36 cellular contexts compared by ENCODE assay signal in genomic region chr6:82576284-82576683, GRCh38.
"Had no signal": no experiment of that assay in that cellular context is flagged by ENCODE, and none has a peak within 500 bp of the region (broad histone marks: within the 10 kb centered on the region; RNA-seq: fewer than 3 reads in every experiment).

No MANE protein-coding gene starts in this region.

- H3K27me3 Mint-ChIP-seq: activated naive CD4-positive, alpha-beta T cell treated with anti-CD3 and anti-CD28 coated beads, Interleukin-2, amount 10 ng/mL, durations not matched to agents 7 days and 5 days; activated naive CD4-positive, alpha-beta T cell treated with anti-CD3 and anti-CD28 coated beads, Interleukin-2, amount 50 U/mL, for 24 hours; activated naive CD8-positive, alpha-beta T cell; activated naive CD8-positive, alpha-beta T cell treated with anti-CD3 and anti-CD28 coated beads for 36 hours; activated naive CD8-positive, alpha-beta T cell treated with anti-CD3 and anti-CD28 coated beads, Interleukin-2, amount 10 ng/mL, durations not matched to agents 7 days and 5 days; activated naive CD8-positive, alpha-beta T cell treated with anti-CD3 and anti-CD28 coated beads, Interleukin-2, amount 50 U/mL, for 24 hours; central memory CD8-positive, alpha-beta T cell had no signal

- H3K27me3 ChIP-seq: adrenal gland, ascending aorta, body of pancreas, brain microvascular endothelial cell, breast epithelium, cardiac muscle cell had no signal

- H3K36me3 Mint-ChIP-seq: activated naive CD4-positive, alpha-beta T cell treated with anti-CD3 and anti-CD28 coated beads, Interleukin-2, amount 10 ng/mL, durations not matched to agents 7 days and 5 days; activated naive CD4-positive, alpha-beta T cell treated with anti-CD3 and anti-CD28 coated beads, Interleukin-2, amount 50 U/mL, for 24 hours; activated naive CD4-positive, alpha-beta T cell treated with anti-CD3 and anti-CD28 coated beads, Interleukin-2, amount 50 U/mL, for 72 hours; activated naive CD8-positive, alpha-beta T cell; activated naive CD8-positive, alpha-beta T cell treated with anti-CD3 and anti-CD28 coated beads for 36 hours; activated naive CD8-positive, alpha-beta T cell treated with anti-CD3 and anti-CD28 coated beads, Interleukin-2, amount 10 ng/mL, durations not matched to agents 7 days and 5 days; brain had no signal

- H3K36me3 ChIP-seq: adrenal gland, ascending aorta, brain microvascular endothelial cell, breast epithelium, cardiac muscle cell had no signal

- H3K27ac ChIP-seq: adrenal gland, ascending aorta, body of pancreas, brain microvascular endothelial cell, breast epithelium, cardiac muscle cell had no signal

- DNase-seq: activated effector memory CD4-positive, alpha-beta T cell treated with anti-CD3 and anti-CD28 coated beads, Interleukin-2, amount 50 U/mL, for 16 hours; activated effector memory CD4-positive, alpha-beta T cell treated with Interleukin-2 at 50 U/mL for 16 hours; activated gamma-delta T cell; activated gamma-delta T cell treated with Interleukin-2 at 50 U/mL for 16 hours; activated naive CD4-positive, alpha-beta T cell; activated naive CD4-positive, alpha-beta T cell treated with anti-CD3 and anti-CD28 coated beads for 36 hours; activated naive CD4-positive, alpha-beta T cell treated with anti-CD3 and anti-CD28 coated beads, Interleukin-2, amount 10 ng/mL, durations not matched to agents 7 days and 5 days; activated naive CD4-positive, alpha-beta T cell treated with anti-CD3 and anti-CD28 coated beads, Interleukin-2, amount 50 U/mL, for 16 hours; activated naive CD4-positive, alpha-beta T cell treated with Interleukin-2 at 50 U/mL for 16 hours; activated naive CD8-positive, alpha-beta T cell treated with anti-CD3 and anti-CD28 coated beads for 36 hours; activated naive CD8-positive, alpha-beta T cell treated with anti-CD3 and anti-CD28 coated beads, Interleukin-2, amount 10 ng/mL, durations not matched to agents 7 days and 5 days; activated naive CD8-positive, alpha-beta T cell treated with anti-CD3 and anti-CD28 coated beads, Interleukin-2, amount 50 U/mL, for 24 hours; activated T-cell treated with anti-CD3 and anti-CD28 coated beads, Interleukin-2, amount 50 U/mL, for 4 hours; activated T-cell treated with anti-CD3 and anti-CD28 coated beads, Interleukin-2, amount 50 U/mL, for 48 hours; activated T-cell treated with anti-CD3 and anti-CD28 coated beads, Interleukin-2, amount 50 U/mL, for 72 hours; adrenal gland; amniotic stem cell; amygdala; anterior cingulate cortex; aorta; body of pancreas; brain microvascular endothelial cell; caudate nucleus; central memory CD4-positive, alpha-beta T cell; cerebellar nuclear complex had no signal

- H3K4me3 Mint-ChIP-seq: activated naive CD4-positive, alpha-beta T cell treated with anti-CD3 and anti-CD28 coated beads for 36 hours; activated naive CD4-positive, alpha-beta T cell treated with anti-CD3 and anti-CD28 coated beads, Interleukin-2, amount 10 ng/mL, durations not matched to agents 7 days and 5 days; activated naive CD4-positive, alpha-beta T cell treated with anti-CD3 and anti-CD28 coated beads, Interleukin-2, amount 50 U/mL, for 24 hours; activated naive CD8-positive, alpha-beta T cell; activated naive CD8-positive, alpha-beta T cell treated with anti-CD3 and anti-CD28 coated beads for 36 hours; activated naive CD8-positive, alpha-beta T cell treated with anti-CD3 and anti-CD28 coated beads, Interleukin-2, amount 10 ng/mL, durations not matched to agents 7 days and 5 days; activated naive CD8-positive, alpha-beta T cell treated with anti-CD3 and anti-CD28 coated beads, Interleukin-2, amount 50 U/mL, for 24 hours; activated T-cell treated with anti-CD3 and anti-CD28 coated beads, Interleukin-2, amount 50 U/mL, for 4 hours; activated T-cell treated with anti-CD3 and anti-CD28 coated beads, Interleukin-2, amount 50 U/mL, for 72 hours; activated T-helper 1 cell treated with anti-CD3 and anti-CD28 coated beads, Interleukin-12 subunit alpha, Interleukin-12 subunit beta, Interleukin-2, Interleukin-4 antibody, amounts not matched to agents 30 ng/mL and 10 ng/mL and 1 ng/mL, durations not matched to agents 14 hours and 24 hours and 36 hours; activated T-helper 17 cell treated with anti-CD3 and anti-CD28 coated beads, Interleukin-2, amount 50 U/mL, for 72 hours; brain; central memory CD8-positive, alpha-beta T cell had no signal

- H3K27ac Mint-ChIP-seq: activated naive CD4-positive, alpha-beta T cell treated with anti-CD3 and anti-CD28 coated beads for 36 hours; activated naive CD4-positive, alpha-beta T cell treated with anti-CD3 and anti-CD28 coated beads, Interleukin-2, amount 10 ng/mL, durations not matched to agents 7 days and 5 days; activated naive CD4-positive, alpha-beta T cell treated with anti-CD3 and anti-CD28 coated beads, Interleukin-2, amount 50 U/mL, for 24 hours; activated naive CD4-positive, alpha-beta T cell treated with anti-CD3 and anti-CD28 coated beads, Interleukin-2, amount 50 U/mL, for 72 hours; activated naive CD8-positive, alpha-beta T cell; activated naive CD8-positive, alpha-beta T cell treated with anti-CD3 and anti-CD28 coated beads for 36 hours; activated naive CD8-positive, alpha-beta T cell treated with anti-CD3 and anti-CD28 coated beads, Interleukin-2, amount 10 ng/mL, durations not matched to agents 7 days and 5 days; activated naive CD8-positive, alpha-beta T cell treated with anti-CD3 and anti-CD28 coated beads, Interleukin-2, amount 50 U/mL, for 24 hours; activated T-helper 1 cell treated with anti-CD3 and anti-CD28 coated beads, Interleukin-12 subunit alpha, Interleukin-12 subunit beta, Interleukin-2, Interleukin-4 antibody, amounts not matched to agents 30 ng/mL and 10 ng/mL and 1 ng/mL, durations not matched to agents 14 hours and 24 hours and 36 hours; activated T-helper 17 cell treated with anti-CD3 and anti-CD28 coated beads, Interleukin-2, amount 50 U/mL, for 72 hours; activated T-helper 2 cell treated with anti-CD3 and anti-CD28 coated beads, Interferon-gamma antibody, Interleukin-2, Interleukin-4, amounts not matched to agents 10 μg/mL and 5 μg/mL and 100 μg/mL, durations not matched to agents 14 hours and 24 hours and 36 hours; brain had no signal

- H3K4me1 ChIP-seq: adrenal gland, ascending aorta, body of pancreas, breast epithelium had no signal

- H3K9me3 ChIP-seq: adrenal gland, body of pancreas had no signal

- H3K4me1 Mint-ChIP-seq: activated naive CD4-positive, alpha-beta T cell treated with anti-CD3 and anti-CD28 coated beads, Interleukin-2, amount 10 ng/mL, durations not matched to agents 7 days and 5 days; activated naive CD4-positive, alpha-beta T cell treated with anti-CD3 and anti-CD28 coated beads, Interleukin-2, amount 50 U/mL, for 24 hours; activated naive CD8-positive, alpha-beta T cell treated with anti-CD3 and anti-CD28 coated beads for 36 hours; activated naive CD8-positive, alpha-beta T cell treated with anti-CD3 and anti-CD28 coated beads, Interleukin-2, amount 10 ng/mL, durations not matched to agents 7 days and 5 days; activated naive CD8-positive, alpha-beta T cell treated with anti-CD3 and anti-CD28 coated beads, Interleukin-2, amount 50 U/mL, for 24 hours; activated T-helper 17 cell treated with anti-CD3 and anti-CD28 coated beads, Interleukin-2, amount 50 U/mL, for 72 hours; central memory CD8-positive, alpha-beta T cell had no signal

- H3K4me3 ChIP-seq: adrenal gland, ascending aorta, body of pancreas, breast epithelium, cardiac muscle cell had no signal

- H3K9me3 Mint-ChIP-seq: activated naive CD4-positive, alpha-beta T cell treated with anti-CD3 and anti-CD28 coated beads for 36 hours; activated naive CD8-positive, alpha-beta T cell treated with anti-CD3 and anti-CD28 coated beads, Interleukin-2, amount 10 ng/mL, durations not matched to agents 7 days and 5 days had no signal

- ATAC-seq: activated naive CD4-positive, alpha-beta T cell treated with anti-CD3 and anti-CD28 coated beads, Interleukin-2, amount 50 U/mL, for 72 hours; activated naive CD8-positive, alpha-beta T cell treated with anti-CD3 and anti-CD28 coated beads, Interleukin-2, amount 50 U/mL, for 24 hours; activated T-cell treated with anti-CD3 and anti-CD28 coated beads, Interleukin-2, amount 50 U/mL, for 4 hours; activated T-cell treated with anti-CD3 and anti-CD28 coated beads, Interleukin-2, amount 50 U/mL, for 72 hours; activated T-helper 17 cell treated with anti-CD3 and anti-CD28 coated beads, Interleukin-2, amount 50 U/mL, for 72 hours; body of pancreas had no signal
